Comparison of ENCODE assay signal across 8 cellular contexts in genomic region chr1:55215194-55216021, GRCh38. TPM values are rescaled to one million over a fixed set of nuclear protein-coding genes. Genes with fewer than 3 reads are reported as not detected.
DNase-seq lines count a peak whose midpoint lies in the region; ATAC-seq and TF ChIP-seq lines count a peak whose summit lies in the region.

Gene USP24, minus strand, starts transcription at chr1:55215364. Its CDS starts 251 bp downstream, at chr1:55215113.

- DNase-seq in GDM1 (lab: John Stamatoyannopoulos, UW): peak; percentile 72
- DNase-seq in H4 (ENCODE audit: low spot score): peak; percentile 63
- peak; percentile 41 for DNase-seq in LNCaP clone FGC (ENCODE audit: low read depth)
- peak; percentile 95 for DNase-seq in SK-N-SH
- DNase-seq in glomerular visceral epithelial cell (ENCODE audit: extremely low spot score): peak; percentile 77
- DNase-seq in osteoblast (ENCODE audit: insufficient read length, low spot score, missing footprints): peak; percentile 98
- no peak for DNase-seq in thoracic aorta (ENCODE audit: low spot score)

- no peak for TF ChIP-seq EP300 in SK-N-SH (IDR thresholded peaks at IDR 0.05; ENCODE audit: borderline replicate concordance in 1 of 2, low read depth in 1 of 2, low read length in 1 of 2)

- H3K27me3 ChIP-seq in SK-N-SH (ENCODE audit: insufficient read depth): no peaks in the 10 kb centered on the region
- no peaks in the 10 kb centered on the region for H3K27me3 ChIP-seq in osteoblast (ENCODE audit: insufficient read depth, low read length)
- H3K27me3 ChIP-seq in thoracic aorta (replicated peaks; ENCODE audit: insufficient read depth): no peaks in the 10 kb centered on the region

- H3K27me3 Mint-ChIP-seq in activated naive CD4-positive, alpha-beta T cell treated with anti-CD3 and anti-CD28 coated beads, Interleukin-2, amount 50 U/mL, for 24 hours: no peaks in the 10 kb centered on the region

- peak within 1 kb of the TSS; percentile 94 for H3K9ac ChIP-seq in SK-N-SH

- H3F3A ChIP-seq in SK-N-SH (replicated peaks; ENCODE audit: insufficient read depth): no peaks in the 10 kb centered on the region

- no peaks in the 10 kb centered on the region for H3K9me2 ChIP-seq in SK-N-SH

- H4K20me1 ChIP-seq in SK-N-SH (ENCODE audit: insufficient read depth) (peaks cover 32% of the 10 kb centered on the region), osteoblast (ENCODE audit: insufficient read depth, low read length) (peaks cover 29% of the 10 kb centered on the region)

- H3K27ac Mint-ChIP-seq in activated naive CD4-positive, alpha-beta T cell treated with anti-CD3 and anti-CD28 coated beads, Interleukin-2, amount 50 U/mL, for 24 hours: peak within 1 kb of the TSS; percentile 100

- peaks cover 4 to 5% of the 10 kb centered on the region in 2 experiments for H3K36me3 ChIP-seq in SK-N-SH (replicated peaks in 1 of 2; ENCODE audit: control insufficient read depth in 1 of 2, insufficient read depth in 2 of 2, low read length in 1 of 2)
- no peaks in the 10 kb centered on the region for H3K36me3 ChIP-seq in osteoblast (ENCODE audit: insufficient read depth, low read length)
- no peaks in the 10 kb centered on the region for H3K36me3 ChIP-seq in thoracic aorta

- peak; percentile 74 for ATAC-seq in thoracic aorta (ENCODE audit: insufficient number of reproducible peaks, low FRiP score, low read depth)

- POLR2A ChIA-PET in SK-N-SH (lab: Yijun Ruan, JAX): interaction anchor here (0.6 kb wide), 1 partner anchor 8 kb away, joined by 3 read pairs; no protein-coding TSS in a partner anchor

- peak within 1 kb of the TSS; percentile 94 for H3K4me2 ChIP-seq in SK-N-SH
- peak within 1 kb of the TSS; percentile 98 for H3K4me2 ChIP-seq in osteoblast (ENCODE audit: insufficient read depth, low read length)

- H3K9me3 Mint-ChIP-seq in activated naive CD4-positive, alpha-beta T cell treated with anti-CD3 and anti-CD28 coated beads, Interleukin-2, amount 50 U/mL, for 24 hours: no peaks in the 10 kb centered on the region

- H3K27ac ChIP-seq in SK-N-SH (ENCODE audit: low read depth in 2 of 2, low read length in 1 of 2): peak within 1 kb of the TSS; percentile 73 to 97
- H3K27ac ChIP-seq in osteoblast (ENCODE audit: low read depth, low read length): peak within 1 kb of the TSS; percentile 67
- H3K27ac ChIP-seq in thoracic aorta: peak within 1 kb of the TSS; percentile 89 to 91

- no peak for TF ChIP-seq CTCF in LNCaP clone FGC (IDR thresholded peaks at IDR 0.05; ENCODE audit: control insufficient read depth, extremely low read depth, insufficient read depth)
- TF ChIP-seq CTCF in SK-N-SH (IDR thresholded peaks at IDR 0.05): no peak
- TF ChIP-seq CTCF in osteoblast (IDR thresholded peaks at IDR 0.05; ENCODE audit: extremely low read depth, low read depth, low read length): no peak
- no peak for TF ChIP-seq CTCF in thoracic aorta (IDR thresholded peaks at IDR 0.05)

- H3K4me1 ChIP-seq in SK-N-SH (ENCODE audit: control insufficient read depth in 1 of 2, insufficient read depth in 2 of 2, low read depth in 1 of 2, low read length in 1 of 2) (peaks cover 25 to 40% of the 10 kb centered on the region in 2 experiments; a peak in 3 of 4 replicates), osteoblast (ENCODE audit: insufficient read depth, low read length) (peaks cover 32% of the 10 kb centered on the region), thoracic aorta (ENCODE audit: control insufficient read depth in 1 of 2, low read depth in 2 of 2) (peaks cover 31 to 40% of the 10 kb centered on the region in 2 donors)

- H3K79me2 ChIP-seq in SK-N-SH (ENCODE audit: insufficient read depth) (peaks cover 48% of the 10 kb centered on the region), osteoblast (ENCODE audit: insufficient read depth, low read length) (peaks cover 54% of the 10 kb centered on the region)

- peaks cover 68% of the 10 kb centered on the region for H3K4me1 Mint-ChIP-seq in activated naive CD4-positive, alpha-beta T cell treated with anti-CD3 and anti-CD28 coated beads, Interleukin-2, amount 50 U/mL, for 24 hours

- peak within 1 kb of the TSS; percentile 73 for H3K4me3 ChIP-seq in LNCaP clone FGC (ENCODE audit: low read depth, low read length)
- H3K4me3 ChIP-seq in SK-N-SH (ENCODE audit: low read depth in 2 of 2, low read length in 1 of 2): peak within 1 kb of the TSS; percentile 94 to 96
- peak within 1 kb of the TSS; percentile 91 for H3K4me3 ChIP-seq in osteoblast (ENCODE audit: insufficient read depth, low read length)
- H3K4me3 ChIP-seq in thoracic aorta: peak within 1 kb of the TSS; percentile 90

- H3K9me3 ChIP-seq in SK-N-SH (no peaks in the 10 kb centered on the region), osteoblast (ENCODE audit: low read depth, low read length) (no peaks in the 10 kb centered on the region), thoracic aorta (no peaks in the 10 kb centered on the region)

- H3K36me3 Mint-ChIP-seq in activated naive CD4-positive, alpha-beta T cell treated with anti-CD3 and anti-CD28 coated beads, Interleukin-2, amount 50 U/mL, for 24 hours: no peaks in the 10 kb centered on the region

- peak within 1 kb of the TSS; percentile 95 for H2AFZ ChIP-seq in SK-N-SH (ENCODE audit: low read depth)
- H2AFZ ChIP-seq in osteoblast (ENCODE audit: low read length): peak within 1 kb of the TSS; percentile 92

- 12% methylated on average over 11 of the region's 96 CpGs for WGBS in SK-N-SH (ENCODE audit: low lambda C conversion rate)

- peak within 1 kb of the TSS; percentile 99 for H3K4me3 Mint-ChIP-seq in activated naive CD4-positive, alpha-beta T cell treated with anti-CD3 and anti-CD28 coated beads, Interleukin-2, amount 50 U/mL, for 24 hours

- TF ChIP-seq RAD21 in SK-N-SH (IDR thresholded peaks at IDR 0.05; ENCODE audit: low read length): no peak

- CTCF ChIA-PET in SK-N-SH (lab: Yijun Ruan, JAX): no interaction called here

TF ChIP-seq in SK-N-SH, 30 proteins besides CTCF, POLR2A, EP300 and RAD21 (continues in another document):
- TF ChIP-seq, protein P1, sequence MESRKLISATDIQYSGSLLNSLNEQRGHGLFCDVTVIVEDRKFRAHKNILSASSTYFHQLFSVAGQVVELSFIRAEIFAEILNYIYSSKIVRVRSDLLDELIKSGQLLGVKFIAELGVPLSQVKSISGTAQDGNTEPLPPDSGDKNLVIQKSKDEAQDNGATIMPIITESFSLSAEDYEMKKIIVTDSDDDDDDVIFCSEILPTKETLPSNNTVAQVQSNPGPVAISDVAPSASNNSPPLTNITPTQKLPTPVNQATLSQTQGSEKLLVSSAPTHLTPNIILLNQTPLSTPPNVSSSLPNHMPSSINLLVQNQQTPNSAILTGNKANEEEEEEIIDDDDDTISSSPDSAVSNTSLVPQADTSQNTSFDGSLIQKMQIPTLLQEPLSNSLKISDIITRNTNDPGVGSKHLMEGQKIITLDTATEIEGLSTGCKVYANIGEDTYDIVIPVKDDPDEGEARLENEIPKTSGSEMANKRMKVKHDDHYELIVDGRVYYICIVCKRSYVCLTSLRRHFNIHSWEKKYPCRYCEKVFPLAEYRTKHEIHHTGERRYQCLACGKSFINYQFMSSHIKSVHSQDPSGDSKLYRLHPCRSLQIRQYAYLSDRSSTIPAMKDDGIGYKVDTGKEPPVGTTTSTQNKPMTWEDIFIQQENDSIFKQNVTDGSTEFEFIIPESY (IDR thresholded peaks at IDR 0.05; ENCODE audit: borderline replicate concordance, low read depth): no peak
- no peak for TF ChIP-seq FOSL2 (IDR thresholded peaks at IDR 0.05; ENCODE audit: borderline replicate concordance, low read depth)
- TF ChIP-seq PBX3 (IDR thresholded peaks at IDR 0.05): no peak
- TF ChIP-seq, protein P2, sequence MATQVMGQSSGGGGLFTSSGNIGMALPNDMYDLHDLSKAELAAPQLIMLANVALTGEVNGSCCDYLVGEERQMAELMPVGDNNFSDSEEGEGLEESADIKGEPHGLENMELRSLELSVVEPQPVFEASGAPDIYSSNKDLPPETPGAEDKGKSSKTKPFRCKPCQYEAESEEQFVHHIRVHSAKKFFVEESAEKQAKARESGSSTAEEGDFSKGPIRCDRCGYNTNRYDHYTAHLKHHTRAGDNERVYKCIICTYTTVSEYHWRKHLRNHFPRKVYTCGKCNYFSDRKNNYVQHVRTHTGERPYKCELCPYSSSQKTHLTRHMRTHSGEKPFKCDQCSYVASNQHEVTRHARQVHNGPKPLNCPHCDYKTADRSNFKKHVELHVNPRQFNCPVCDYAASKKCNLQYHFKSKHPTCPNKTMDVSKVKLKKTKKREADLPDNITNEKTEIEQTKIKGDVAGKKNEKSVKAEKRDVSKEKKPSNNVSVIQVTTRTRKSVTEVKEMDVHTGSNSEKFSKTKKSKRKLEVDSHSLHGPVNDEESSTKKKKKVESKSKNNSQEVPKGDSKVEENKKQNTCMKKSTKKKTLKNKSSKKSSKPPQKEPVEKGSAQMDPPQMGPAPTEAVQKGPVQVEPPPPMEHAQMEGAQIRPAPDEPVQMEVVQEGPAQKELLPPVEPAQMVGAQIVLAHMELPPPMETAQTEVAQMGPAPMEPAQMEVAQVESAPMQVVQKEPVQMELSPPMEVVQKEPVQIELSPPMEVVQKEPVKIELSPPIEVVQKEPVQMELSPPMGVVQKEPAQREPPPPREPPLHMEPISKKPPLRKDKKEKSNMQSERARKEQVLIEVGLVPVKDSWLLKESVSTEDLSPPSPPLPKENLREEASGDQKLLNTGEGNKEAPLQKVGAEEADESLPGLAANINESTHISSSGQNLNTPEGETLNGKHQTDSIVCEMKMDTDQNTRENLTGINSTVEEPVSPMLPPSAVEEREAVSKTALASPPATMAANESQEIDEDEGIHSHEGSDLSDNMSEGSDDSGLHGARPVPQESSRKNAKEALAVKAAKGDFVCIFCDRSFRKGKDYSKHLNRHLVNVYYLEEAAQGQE (IDR thresholded peaks at IDR 0.05; ENCODE audit: low read depth, low read length): no peak
- TF ChIP-seq RXRA (IDR thresholded peaks at IDR 0.05; ENCODE audit: borderline replicate concordance, low read depth): no peak
- TF ChIP-seq GATA2 (CRISPR knock-in tag; IDR thresholded peaks at IDR 0.05): no peak
- no peak for TF ChIP-seq TEAD4 (IDR thresholded peaks at IDR 0.05; ENCODE audit: borderline replicate concordance, insufficient read depth)

RNA-seq across cellular contexts. Expression of gene USP24, which starts in this region (rescaled TPM):
- 18.0 and 20.4 TPM in 2 replicates for total RNA-seq in H4 (2014; rRNA removed; shearing (Covaris generic))
- 8.1 and 8.7 TPM in 2 replicates for polyA plus RNA-seq in SK-N-SH (2012; rRNA removed)
- 5.6 and 6.2 TPM in 2 replicates for polyA plus RNA-seq in SK-N-SH (2012; cell fraction: cytosol; rRNA removed)
- polyA plus RNA-seq in SK-N-SH (2012; cell fraction: nucleus; rRNA removed): 20.9 and 31.1 TPM in 2 replicates
- total RNA-seq in osteoblast (40.7 and 43.1 TPM in 2 replicates), thoracic aorta (10 to 100 TPM; 47.8 to 58.5 TPM)
